Comparison of ENCODE assay signal across 9 cellular contexts in genomic region chr1:244074559-244075171, GRCh38. TPM values are rescaled to one million over a fixed set of nuclear protein-coding genes. Genes with fewer than 3 reads are reported as not detected.
DNase-seq lines count a peak whose midpoint lies in the region; ATAC-seq and TF ChIP-seq lines count a peak whose summit lies in the region.
"Had no signal": no experiment of that assay in that cellular context is flagged by ENCODE, and none has a peak within 500 bp of the region (broad histone marks: within the 10 kb centered on the region; RNA-seq: fewer than 3 reads in every experiment).

No MANE protein-coding gene starts in this region.

- TF ChIP-seq POLR2A in lower leg skin (IDR thresholded peaks at IDR 0.05): no peak

- CTCF ChIA-PET in Caco-2 (lab: Charles Lee): no interaction called here

- WGBS in lower leg skin, 2 donors: 56 to 69% methylated on average over 19 of the region's 19 CpGs

- no TSS peak for BruUV-seq in Caco-2 (replicated peaks; lab: Mats Ljungman, UMichigan)

- intact Hi-C loops in Caco-2 (cut with micrococcal nuclease; ENCODE audit: unreplicated experiment) (no loop called here), lower leg skin (cut with DNase I; ENCODE audit: low total_unique reads) (no loop called here)

- H3K36me3 ChIP-seq in Caco-2 (ENCODE audit: control insufficient read depth, insufficient read depth, low read length): no peaks in the 10 kb centered on the region
- H3K36me3 ChIP-seq: adrenal gland had no signal

- H3K4me3 Mint-ChIP-seq in Caco-2 (ENCODE audit: unreplicated experiment): peak overlapping the region; percentile 38
- H3K4me3 Mint-ChIP-seq in central memory CD8-positive, alpha-beta T cell: peak overlapping the region; percentile 82

- H3K27ac Mint-ChIP-seq in Caco-2 (ENCODE audit: unreplicated experiment): no peak overlapping the region
- H3K27ac Mint-ChIP-seq in central memory CD8-positive, alpha-beta T cell (ENCODE audit: low read depth): peak overlapping the region; percentile 98

- peak; percentile 65 for ATAC-seq in GM21528 (IDR thresholded peaks at IDR 0.05; ENCODE audit: low FRiP score, unreplicated experiment)
- peak; percentile 97 for ATAC-seq in central memory CD8-positive, alpha-beta T cell (replicated peaks; ENCODE audit: extremely low read depth, poor library complexity, severe bottlenecking)

- peaks cover 3% of the 10 kb centered on the region for H3K27me3 Mint-ChIP-seq in Caco-2 (ENCODE audit: insufficient read depth, unreplicated experiment)
- H3K27me3 Mint-ChIP-seq in central memory CD8-positive, alpha-beta T cell: peaks cover 10% of the 10 kb centered on the region

- TF ChIP-seq CTCF in Caco-2 (IDR thresholded peaks at IDR 0.05; ENCODE audit: insufficient read depth in 1 of 2, low read depth in 1 of 2, low read length in 1 of 2, severe bottlenecking in 1 of 2, unreplicated experiment in 1 of 2): no peak
- TF ChIP-seq CTCF in lower leg skin (IDR thresholded peaks at IDR 0.05): no peak

- peaks cover 6% of the 10 kb centered on the region for H3K4me1 Mint-ChIP-seq in Caco-2 (ENCODE audit: low read depth, unreplicated experiment)
- H3K4me1 Mint-ChIP-seq in central memory CD8-positive, alpha-beta T cell: peaks cover 23% of the 10 kb centered on the region

- no peaks in the 10 kb centered on the region for H3K36me3 Mint-ChIP-seq in Caco-2 (ENCODE audit: insufficient read depth, unreplicated experiment)
- peaks cover 7% of the 10 kb centered on the region for H3K36me3 Mint-ChIP-seq in central memory CD8-positive, alpha-beta T cell (ENCODE audit: insufficient read depth)

- H3K27me3 ChIP-seq in Caco-2 (replicated peaks; ENCODE audit: control insufficient read depth, insufficient read depth, low read length): no peaks in the 10 kb centered on the region

- H3K9me3 Mint-ChIP-seq in Caco-2 (ENCODE audit: unreplicated experiment): no peaks in the 10 kb centered on the region
- no peaks in the 10 kb centered on the region for H3K9me3 Mint-ChIP-seq in central memory CD8-positive, alpha-beta T cell

- H3K4me1 ChIP-seq in Caco-2: no peaks in the 10 kb centered on the region
- H3K4me1 ChIP-seq: adrenal gland had no signal

- DNase-seq in Caco-2: no peak
- peak; percentile 53 for DNase-seq in T follicular helper cell (ENCODE audit: low read depth)
- peak; percentile 42 to 75 for DNase-seq in central memory CD8-positive, alpha-beta T cell (ENCODE audit: low spot score in 2 of 2)
- peak; percentile 36 to 58 for DNase-seq in stimulated activated CD8-positive, alpha-beta memory T cell treated with anti-CD3 and anti-CD28 coated beads, Interleukin-4, amount 100 ng/mL, for 4 hours (ENCODE audit: low read depth in 2 of 2, low spot score in 1 of 2)
- DNase-seq in lower leg skin (ENCODE audit: low spot score in 2 of 2): no peak
- no peak for DNase-seq in GF-D8 (lab: John Stamatoyannopoulos, UW)
- DNase-seq in NCI-H446 treated with DMSO at 0.1 percent for 48 hours (lab: John Stamatoyannopoulos, UW): no peak

- H3K4me3 ChIP-seq in Caco-2 (ENCODE audit: low read depth, low read length) (no peak overlapping the region), lower leg skin (ENCODE audit: low read depth, poor library complexity, severe bottlenecking) (no peak overlapping the region)
- H3K4me3 ChIP-seq: adrenal gland had no signal

- no peaks in the 10 kb centered on the region for H3K9me3 ChIP-seq in Caco-2
- H3K9me3 ChIP-seq: adrenal gland had no signal

- POLR2A ChIA-PET in Caco-2 (lab: Charles Lee): no interaction called here

RNA-seq across cellular contexts. Expression of gene ZBTB18, which starts 23.6 kb away (rescaled TPM):
- 8.8 and 8.9 TPM in 2 replicates for total RNA-seq in Caco-2 (2022)
- 10 to 100 TPM; 10.6 to 14.3 (median 11.7) TPM for total RNA-seq in lower leg skin

Comparison
In these comparisons a context has a peak if more than half of its experiments do, and no peak if none do; other contexts are left out.
1. DNase-seq: peak in T follicular helper cell (single experiment), central memory CD8-positive, alpha-beta T cell (2 of 2) and stimulated activated CD8-positive, alpha-beta memory T cell treated with anti-CD3 and anti-CD28 coated beads, Interleukin-4, amount 100 ng/mL, for 4 hours (2 of 2); none in Caco-2 (0 of 2), lower leg skin (0 of 2), GF-D8 (single experiment) and NCI-H446 treated with DMSO at 0.1 percent for 48 hours (single experiment).